8 cellular contexts compared by ENCODE assay signal in genomic region chr2:169080250-169081035, GRCh38. TPM values are rescaled to one million over a fixed set of nuclear protein-coding genes. Genes with fewer than 3 reads are reported as not detected.
DNase-seq lines count a peak whose midpoint lies in the region; ATAC-seq, FAIRE-seq and TF ChIP-seq lines count a peak whose summit lies in the region.

No MANE protein-coding gene starts in this region.

- TF ChIP-seq POLR2A in upper lobe of left lung (IDR thresholded peaks at IDR 0.05) (no peak), lower leg skin (IDR thresholded peaks at IDR 0.05) (no peak)

- CTCF ChIA-PET in PC-3 (lab: Charles Lee) = no interaction called here

- H3K9me3 ChIP-seq in right atrium auricular region (peaks cover 0 to 15% of the 10 kb centered on the region in 2 donors), PC-3 (ENCODE audit: low read length) (0 out of 2 replicates have a peak, but pooled peaks cover 3% of the 10 kb centered on the region), upper lobe of left lung (no peaks in the 10 kb centered on the region)

- intact Hi-C loops in left ventricle myocardium superior (cut with micrococcal nuclease) (no loop called here), PC-3 (cut with micrococcal nuclease) (no loop called here), lower leg skin (cut with DNase I; ENCODE audit: low total_unique reads) (no loop called here)

- POLR2A ChIA-PET in PC-3 (lab: Charles Lee; ENCODE audit: unreplicated experiment) = no interaction called here

- TF ChIP-seq CTCF in right atrium auricular region (IDR thresholded peaks at IDR 0.05) = no peak
- TF ChIP-seq CTCF in PC-3 (conservative IDR thresholded peaks at IDR 0.05; ENCODE audit: low read depth, low read length) = no peak
- no peak for TF ChIP-seq CTCF in upper lobe of left lung (IDR thresholded peaks at IDR 0.05)
- no peak for TF ChIP-seq CTCF in lower leg skin (IDR thresholded peaks at IDR 0.05)

- peak overlapping the region in 1 of 2 donors; percentile 54 for H3K27ac ChIP-seq in right atrium auricular region
- H3K27ac ChIP-seq in PC-3 (ENCODE audit: low read length) = no peak overlapping the region
- peak overlapping the region in 1 of 4 donors; percentile 36 for H3K27ac ChIP-seq in upper lobe of left lung

- no peak for TF ChIP-seq EP300 in upper lobe of left lung (IDR thresholded peaks at IDR 0.05)

- no peaks in the 10 kb centered on the region for H3F3A ChIP-seq in PC-3 (ENCODE audit: low read length, unreplicated experiment)

- H2AFZ ChIP-seq in PC-3 (ENCODE audit: low read length) = no peak overlapping the region

- peaks cover 0 to 13% of the 10 kb centered on the region in 2 donors for H3K4me1 ChIP-seq in right atrium auricular region
- peaks cover 6% of the 10 kb centered on the region; the same call in 1 of the 2 replicates for H3K4me1 ChIP-seq in PC-3 (ENCODE audit: insufficient read depth, low read length)
- H3K4me1 ChIP-seq in upper lobe of left lung = peaks cover 0 to 4% (median 0%) of the 10 kb centered on the region in 4 donors

- ATAC-seq in left ventricle myocardium superior = peak; percentile 39
- ATAC-seq in HG03064 (IDR thresholded peaks at IDR 0.05; ENCODE audit: low read depth, unreplicated experiment) = peak; percentile 78
- peak; percentile 57; the same call in 1 of the 2 replicates for ATAC-seq in PC-3
- ATAC-seq in upper lobe of left lung (ENCODE audit: low FRiP score in 2 of 2) = peak; percentile 57 to 58

- H3K9ac ChIP-seq in PC-3 (ENCODE audit: low read length) = no peak overlapping the region

- 69 to 81% methylated on average over 2 of the region's 2 CpGs for WGBS in upper lobe of left lung, 2 donors
- WGBS in lower leg skin, 2 donors = 71 to 83% methylated on average over 2 of the region's 2 CpGs

- BruUV-seq in PC-3 (replicated peaks; lab: Mats Ljungman, UMichigan) = no TSS peak

- H3K79me2 ChIP-seq in PC-3 (ENCODE audit: low read length) = no peaks in the 10 kb centered on the region

- DNase-seq in left ventricle myocardium superior (no peak), right atrium auricular region (ENCODE audit: low spot score) (no peak), PC-3 (peak; percentile 46), upper lobe of left lung (peak in 1 of 2 donors; percentile 43), lower leg skin (ENCODE audit: low spot score in 2 of 2) (no peak), HTR-8/SVneo (ENCODE audit: insufficient read length, low spot score) (no peak)
- DNase-seq in stimulated activated CD4-positive, alpha-beta T cell treated with anti-CD3 and anti-CD28 coated beads, Interleukin-1b, Interleukin-23, amount 100 ng/mL, for 48 hours = no peak

- H3K9me2 ChIP-seq in PC-3 (replicated peaks; ENCODE audit: low read length) = no peaks in the 10 kb centered on the region; the same call in 1 of the 2 replicates

- H3K27me3 ChIP-seq in right atrium auricular region = no peaks in the 10 kb centered on the region
- no peaks in the 10 kb centered on the region for H3K27me3 ChIP-seq in PC-3 (ENCODE audit: low read length)
- H3K27me3 ChIP-seq in upper lobe of left lung = no peaks in the 10 kb centered on the region

- H4K20me1 ChIP-seq in PC-3 (ENCODE audit: low read length) = no peaks in the 10 kb centered on the region

- no peak overlapping the region for H3K4me2 ChIP-seq in PC-3 (ENCODE audit: low read length)

- FAIRE-seq in HTR-8/SVneo (lab: Jason Lieb, UNC) = no peak

- H3K4me3 ChIP-seq in right atrium auricular region = no peak overlapping the region
- H3K4me3 ChIP-seq in PC-3 (ENCODE audit: low read length) = no peak overlapping the region
- H3K4me3 ChIP-seq in upper lobe of left lung = no peak overlapping the region
- H3K4me3 ChIP-seq in lower leg skin (ENCODE audit: low read depth, poor library complexity, severe bottlenecking) = no peak overlapping the region

- peaks cover 6% of the 10 kb centered on the region for H3K36me3 ChIP-seq in right atrium auricular region
- no peaks in the 10 kb centered on the region; the same call in 1 of the 2 replicates for H3K36me3 ChIP-seq in PC-3 (ENCODE audit: low read depth, low read length)
- H3K36me3 ChIP-seq in upper lobe of left lung = no peaks in the 10 kb centered on the region

RNA-seq across cellular contexts. Expression of gene DHRS9, which starts 11.1 kb away (rescaled TPM):
- 0.74 TPM for total RNA-seq in left ventricle myocardium superior
- total RNA-seq in right atrium auricular region = 100 to 1,000 TPM in 1 of 2 donors, 10 to 100 TPM in 1; 31.4 to 135 TPM
- 0.22 TPM in 1 of 2 replicates, not detected in the other for total RNA-seq in PC-3 (2014; rRNA removed)
- total RNA-seq in upper lobe of left lung = 10 to 100 TPM in 1 of 6 donors, 1 to 10 TPM in 5; 2.1 to 24.2 (median 4.6) TPM
- 1 to 10 TPM in 3 of 4 donors, not detected in 1; 1.4 to 3.4 (median 1.9) TPM for total RNA-seq in lower leg skin

RNA-seq across cellular contexts. Expression of gene ABCB11, which starts 49.3 kb away (rescaled TPM):
- 0.25 TPM for total RNA-seq in left ventricle myocardium superior
- under 1 TPM; 0.12 to 0.33 TPM for total RNA-seq in right atrium auricular region
- total RNA-seq in PC-3 (2014; rRNA removed) = 0.11 and 0.29 TPM in 2 replicates
- 1 to 10 TPM in 1 of 6 donors, under 1 TPM in 1, not detected in 4; 0.03 to 3.6 TPM for total RNA-seq in upper lobe of left lung
- total RNA-seq in lower leg skin = under 1 TPM in 3 of 4 donors, not detected in 1; 0.39 to 0.49 (median 0.46) TPM
